ENCODE assay signal across 9 cellular contexts in the genomic region with DNA sequence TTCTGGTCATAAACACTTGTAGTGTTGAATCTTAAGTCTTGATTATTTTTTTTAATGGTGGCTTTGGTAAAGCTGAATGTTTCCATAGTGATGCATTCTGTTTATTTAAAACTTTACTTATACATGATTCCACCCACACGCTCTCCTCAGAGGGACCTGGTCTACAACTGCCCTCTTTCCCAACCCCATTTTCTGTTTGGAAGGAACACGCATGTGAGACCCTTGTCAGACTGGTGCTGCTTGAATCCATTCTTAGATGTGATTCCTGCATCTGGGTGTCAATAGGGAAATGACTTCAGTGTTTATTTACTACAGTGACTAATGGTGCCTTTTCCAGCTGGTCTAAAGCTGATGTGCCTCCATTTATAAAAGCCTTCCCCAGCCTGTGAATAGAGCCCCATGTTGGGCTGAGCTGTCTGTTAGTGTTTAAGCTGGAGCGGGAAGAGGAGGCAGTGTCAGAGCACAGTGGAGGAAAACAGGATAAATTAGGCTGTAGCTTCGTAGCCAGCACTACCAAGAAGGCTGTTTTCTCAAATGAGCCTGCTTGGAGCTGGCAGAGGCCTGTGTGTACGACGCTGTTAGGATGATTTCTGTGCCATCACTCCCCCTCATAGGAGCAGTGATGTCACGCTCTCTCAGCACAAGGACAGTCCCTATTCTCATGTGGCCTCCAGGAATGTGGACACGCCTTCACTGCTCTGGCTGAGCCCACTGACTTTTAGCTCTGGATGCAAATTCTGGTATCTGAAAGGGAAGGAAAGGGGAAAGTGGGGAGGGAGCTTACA. TPM values are rescaled to one million over a fixed set of nuclear protein-coding genes. Genes with fewer than 3 reads are reported as not detected.
DNase-seq lines count a peak whose midpoint lies in the region; ATAC-seq, FAIRE-seq and TF ChIP-seq lines count a peak whose summit lies in the region.
"Had no signal": no experiment of that assay in that cellular context is flagged by ENCODE, and none has a peak within 500 bp of the region (broad histone marks: within the 10 kb centered on the region; RNA-seq: fewer than 3 reads in every experiment).

No MANE protein-coding gene starts in this region.

- H3K4me1 ChIP-seq in liver (ENCODE audit: control insufficient read depth in 4 of 4, insufficient read depth in 4 of 4, low read length in 3 of 4), result peaks cover 0 to 6% (median 2%) of the 10 kb centered on the region in 4 donors
- H3K4me1 ChIP-seq in HepG2 (ENCODE audit: insufficient read depth, low read length), result peaks cover 17% of the 10 kb centered on the region
- peaks cover 9% of the 10 kb centered on the region for H3K4me1 ChIP-seq in foreskin keratinocyte

- no peaks in the 10 kb centered on the region for H3K27me3 Mint-ChIP-seq in neural crest cell (ENCODE audit: low read depth)

- peaks cover 21% of the 10 kb centered on the region for H3K4me1 Mint-ChIP-seq in neural crest cell

- ATAC-seq in HepG2, result no peak
- no peak for ATAC-seq in foreskin keratinocyte
- ATAC-seq in GM21576 (IDR thresholded peaks at IDR 0.05; ENCODE audit: unreplicated experiment), result no peak
- no peak for ATAC-seq in HG03135 (IDR thresholded peaks at IDR 0.05; ENCODE audit: unreplicated experiment)

- H3K9me3 ChIP-seq in liver (ENCODE audit: control insufficient read depth in 4 of 4, low read length in 3 of 4) (no peaks in the 10 kb centered on the region), HepG2 (ENCODE audit: low read length) (no peaks in the 10 kb centered on the region)

- POLR2A ChIA-PET in HepG2 (lab: Yijun Ruan, JAX), result no interaction called here

- WGBS in liver, result 83% methylated on average over 8 of the region's 8 CpGs
- 85% methylated on average over 8 of the region's 8 CpGs for WGBS in HepG2 (ENCODE audit: low lambda C conversion rate)

- H3K4me2 ChIP-seq in HepG2 (ENCODE audit: low read depth, low read length), result no peak overlapping the region

- TF ChIP-seq RAD21 in liver (IDR thresholded peaks at IDR 0.05) (no peak), HepG2 (CRISPR knock-in tag; IDR thresholded peaks at IDR 0.05) (no peak)

- H4K20me1 ChIP-seq in HepG2 (ENCODE audit: insufficient read depth, low read length), result no peaks in the 10 kb centered on the region

- H3K9me3 Mint-ChIP-seq in neural crest cell, result no peaks in the 10 kb centered on the region

- CTCF ChIA-PET in HepG2 (lab: Yijun Ruan, JAX; ENCODE audit: low intra/inter-chr PET ratio, low total read pairs), result no interaction called here

- H3K9ac ChIP-seq in liver (ENCODE audit: low read depth in 1 of 2, low read length in 2 of 2) (no peak overlapping the region), HepG2 (ENCODE audit: insufficient read depth, low read depth, low read length) (no peak overlapping the region)

- peak overlapping the region; percentile 45 to 76 for H3K27ac ChIP-seq in liver (ENCODE audit: low read depth in 1 of 2, low read length in 2 of 2)
- no peak overlapping the region for H3K27ac ChIP-seq in HepG2 (ENCODE audit: extremely low read length, insufficient read depth, low read length)
- peak overlapping the region; percentile 26 for H3K27ac ChIP-seq in foreskin keratinocyte

- no peak overlapping the region for H3K4me3 Mint-ChIP-seq in neural crest cell

- H3K36me3 Mint-ChIP-seq in neural crest cell (ENCODE audit: low read depth), result no peaks in the 10 kb centered on the region

- H3K36me3 ChIP-seq in liver (ENCODE audit: control insufficient read depth in 4 of 4, insufficient read depth in 3 of 4, low read depth in 1 of 4, low read length in 3 of 4), result peaks cover 0 to 13% (median 7%) of the 10 kb centered on the region in 4 donors
- peaks cover 4 to 12% of the 10 kb centered on the region in 2 experiments; a peak in 4 of 5 replicates for H3K36me3 ChIP-seq in HepG2 (replicated peaks in 1 of 2; ENCODE audit: control insufficient read depth in 1 of 2, insufficient read depth in 2 of 2, low read length in 2 of 2)

- no peak overlapping the region for H2AFZ ChIP-seq in HepG2 (ENCODE audit: low read length)

- FAIRE-seq in HepG2 (lab: Jason Lieb, UNC), result no peak
- FAIRE-seq: TTC549 had no signal

- no peak for TF ChIP-seq CTCF in liver (IDR thresholded peaks at IDR 0.05; ENCODE audit: low read depth, low read length, missing input control)
- TF ChIP-seq CTCF in HepG2 (CRISPR knock-in tag; IDR thresholded peaks at IDR 0.05), result no peak
- no peak for TF ChIP-seq CTCF in foreskin keratinocyte (conservative IDR thresholded peaks at IDR 0.05)
- TF ChIP-seq CTCF in neural crest cell (conservative IDR thresholded peaks at IDR 0.05), result no peak

- in situ Hi-C loops in HepG2 (cut with HindIII; ENCODE audit: extremely low pct_ligation_motif_present, low pct_unique_long_range_greater_than_20kb), result no loop called here

- H3K27me3 ChIP-seq in liver (ENCODE audit: control insufficient read depth in 4 of 4, insufficient read depth in 4 of 4, low read length in 3 of 4) (no peaks in the 10 kb centered on the region), HepG2 (ENCODE audit: control insufficient read depth in 1 of 2, insufficient read depth in 2 of 2, low read length in 2 of 2) (no peaks in the 10 kb centered on the region), foreskin keratinocyte (no peaks in the 10 kb centered on the region)

- no peak overlapping the region for H3K4me3 ChIP-seq in liver (ENCODE audit: low read depth in 1 of 3, low read length in 3 of 3)
- H3K4me3 ChIP-seq in HepG2 (replicated peaks in 1 of 3; ENCODE audit: insufficient read depth in 1 of 3, low read depth in 2 of 3, low read length in 3 of 3), result no peak overlapping the region

- no peak for DNase-seq in HepG2 (ENCODE audit: low spot score)
- DNase-seq in foreskin keratinocyte, result no peak
- no peak for DNase-seq in neural crest cell (ENCODE audit: low read depth, low spot score)
- DNase-seq in NK-92 treated with Interleukin-12 subunit alpha and Interleukin-12 subunit beta, amount 100 ng/mL, for 24 hours (lab: John Stamatoyannopoulos, UW), result no peak
- no peak for DNase-seq in NCI-H2171 treated with DMSO at 0.1 percent for 48 hours (lab: John Stamatoyannopoulos, UW)

- no TSS peak for BruUV-seq in HepG2 (replicated peaks; lab: Mats Ljungman, UMichigan)

- H3K27ac Mint-ChIP-seq in neural crest cell (ENCODE audit: unreplicated experiment), result peak overlapping the region; percentile 36

- TF ChIP-seq POLR2A in HepG2 (IDR thresholded peaks at IDR 0.05; ENCODE audit: insufficient read depth in 1 of 2, low read depth in 2 of 2, low read length in 2 of 2), result no peak

- intact Hi-C loops in HepG2 (cut with micrococcal nuclease; ENCODE audit: unreplicated experiment), result no loop called here

- TF ChIP-seq EP300 in HepG2 (IDR thresholded peaks at IDR 0.05; ENCODE audit: low read depth in 2 of 2, low read length in 2 of 2) (no peak), HepG2 (CRISPR knock-in tag; IDR thresholded peaks at IDR 0.05; ENCODE audit: borderline replicate concordance) (no peak)

- H3K79me2 ChIP-seq in HepG2 (ENCODE audit: insufficient read depth, low read length), result no peaks in the 10 kb centered on the region

RNA-seq across cellular contexts. Expression of a gene that starts 18.9 kb away (rescaled TPM):
- total RNA-seq in liver, result 10 to 100 TPM in 1 of 2 donors, 1 to 10 TPM in 1; 4.3 to 18.5 TPM
- polyA plus RNA-seq in liver, result 10 to 100 TPM in 1 of 2 donors, 1 to 10 TPM in 1; 2.5 to 13.5 TPM
- total RNA-seq in HepG2 (2016; rRNA removed; fragmentation: Illumina TruSeq; extraction: Trizol), result not detected in 2 replicates
- total RNA-seq in HepG2 (2016; cell fraction: cytosol; rRNA removed; fragmentation: Illumina TruSeq; extraction: Trizol; ENCODE audit: low read depth), result not detected in 2 replicates
- total RNA-seq in HepG2 (2016; cell fraction: insoluble cytoplasmic fraction; rRNA removed; fragmentation: Illumina TruSeq; extraction: Trizol), result not detected in 2 replicates
- not detected in 2 replicates for total RNA-seq in HepG2 (2016; cell fraction: membrane; rRNA removed; fragmentation: Illumina TruSeq; extraction: Trizol)
- not detected in 2 replicates for total RNA-seq in HepG2 (2016; cell fraction: nucleus; rRNA removed; fragmentation: Illumina TruSeq; extraction: Trizol)
- 0.08 and 0.35 TPM in 2 replicates for polyA plus RNA-seq in HepG2 (2011; rRNA removed)
- polyA plus RNA-seq in HepG2 (2011; cell fraction: cytosol; rRNA removed), result 0.25 and 0.28 TPM in 2 replicates
- 0.13 and 0.62 TPM in 2 replicates for polyA plus RNA-seq in HepG2 (2011; cell fraction: nucleus; rRNA removed)
- polyA plus RNA-seq in HepG2 (2012), result 0.80 TPM in 1 of 2 replicates, not detected in the other
- polyA plus RNA-seq in HepG2 (2016; cell fraction: cytosol; fragmentation: Illumina TruSeq; extraction: Trizol; ENCODE audit: low read depth), result not detected in 2 replicates
- not detected in 2 replicates for polyA plus RNA-seq in HepG2 (2016; cell fraction: insoluble cytoplasmic fraction; fragmentation: Illumina TruSeq; extraction: Trizol; ENCODE audit: low read depth)
- not detected in 2 replicates for polyA plus RNA-seq in HepG2 (2016; cell fraction: membrane; fragmentation: Illumina TruSeq; extraction: Trizol; ENCODE audit: low read depth)
- polyA plus RNA-seq in HepG2 (2016; cell fraction: nucleus; fragmentation: Illumina TruSeq; extraction: Trizol; ENCODE audit: insufficient read depth, low read depth), result not detected in 2 replicates
- not detected in 2 replicates for polyA minus RNA-seq in HepG2 (2011; rRNA and poly(A)+ RNA removed; ENCODE audit: low replicate concordance)
- 0.49 TPM in 1 of 2 replicates, not detected in the other for polyA minus RNA-seq in HepG2 (2011; cell fraction: cytosol; rRNA and poly(A)+ RNA removed)
- not detected in 2 replicates for polyA minus RNA-seq in HepG2 (2011; cell fraction: nucleus; rRNA and poly(A)+ RNA removed)
- total RNA-seq in foreskin keratinocyte, result not detected in 2 replicates
- not detected in 2 replicates for polyA plus RNA-seq in foreskin keratinocyte
- 3.0 and 3.2 TPM in 2 replicates for total RNA-seq in neural crest cell

RNA-seq across cellular contexts. Expression of a gene that starts 42.9 kb away (rescaled TPM):
- total RNA-seq in liver, result 10 to 100 TPM in 1 of 2 donors, 1 to 10 TPM in 1; 7.8 to 14.5 TPM
- polyA plus RNA-seq in liver, result 10 to 100 TPM; 13.2 to 17.2 TPM
- 36.1 and 49.6 TPM in 2 replicates for total RNA-seq in HepG2 (2016; rRNA removed; fragmentation: Illumina TruSeq; extraction: Trizol)
- 15.2 and 24.7 TPM in 2 replicates for total RNA-seq in HepG2 (2016; cell fraction: cytosol; rRNA removed; fragmentation: Illumina TruSeq; extraction: Trizol; ENCODE audit: low read depth)
- 39.0 and 48.6 TPM in 2 replicates for total RNA-seq in HepG2 (2016; cell fraction: insoluble cytoplasmic fraction; rRNA removed; fragmentation: Illumina TruSeq; extraction: Trizol)
- total RNA-seq in HepG2 (2016; cell fraction: membrane; rRNA removed; fragmentation: Illumina TruSeq; extraction: Trizol), result 27.0 and 33.2 TPM in 2 replicates
- total RNA-seq in HepG2 (2016; cell fraction: nucleus; rRNA removed; fragmentation: Illumina TruSeq; extraction: Trizol), result 30.6 and 31.1 TPM in 2 replicates
- polyA plus RNA-seq in HepG2 (2011; rRNA removed), result 16.5 and 17.8 TPM in 2 replicates
- 11.7 and 19.8 TPM in 2 replicates for polyA plus RNA-seq in HepG2 (2011; cell fraction: cytosol; rRNA removed)
- 6.1 and 12.5 TPM in 2 replicates for polyA plus RNA-seq in HepG2 (2011; cell fraction: nucleus; rRNA removed)
- 14.3 and 14.6 TPM in 2 replicates for polyA plus RNA-seq in HepG2 (2012)
- polyA plus RNA-seq in HepG2 (2016; cell fraction: cytosol; fragmentation: Illumina TruSeq; extraction: Trizol; ENCODE audit: low read depth), result 10.4 and 19.4 TPM in 2 replicates
- polyA plus RNA-seq in HepG2 (2016; cell fraction: insoluble cytoplasmic fraction; fragmentation: Illumina TruSeq; extraction: Trizol; ENCODE audit: low read depth), result 35.9 and 40.1 TPM in 2 replicates
- 16.7 and 27.6 TPM in 2 replicates for polyA plus RNA-seq in HepG2 (2016; cell fraction: membrane; fragmentation: Illumina TruSeq; extraction: Trizol; ENCODE audit: low read depth)
- polyA plus RNA-seq in HepG2 (2016; cell fraction: nucleus; fragmentation: Illumina TruSeq; extraction: Trizol; ENCODE audit: insufficient read depth, low read depth), result 18.5 and 20.8 TPM in 2 replicates
- polyA minus RNA-seq in HepG2 (2011; rRNA and poly(A)+ RNA removed; ENCODE audit: low replicate concordance), result 4.2 and 6.8 TPM in 2 replicates
- polyA minus RNA-seq in HepG2 (2011; cell fraction: cytosol; rRNA and poly(A)+ RNA removed), result 6.9 and 7.4 TPM in 2 replicates
- polyA minus RNA-seq in HepG2 (2011; cell fraction: nucleus; rRNA and poly(A)+ RNA removed), result 22.1 and 29.3 TPM in 2 replicates
- total RNA-seq in foreskin keratinocyte, result 40.8 and 44.8 TPM in 2 replicates
- polyA plus RNA-seq in foreskin keratinocyte, result 35.6 and 36.8 TPM in 2 replicates
- 24.9 and 25.4 TPM in 2 replicates for total RNA-seq in neural crest cell
